In the genomic region with DNA sequence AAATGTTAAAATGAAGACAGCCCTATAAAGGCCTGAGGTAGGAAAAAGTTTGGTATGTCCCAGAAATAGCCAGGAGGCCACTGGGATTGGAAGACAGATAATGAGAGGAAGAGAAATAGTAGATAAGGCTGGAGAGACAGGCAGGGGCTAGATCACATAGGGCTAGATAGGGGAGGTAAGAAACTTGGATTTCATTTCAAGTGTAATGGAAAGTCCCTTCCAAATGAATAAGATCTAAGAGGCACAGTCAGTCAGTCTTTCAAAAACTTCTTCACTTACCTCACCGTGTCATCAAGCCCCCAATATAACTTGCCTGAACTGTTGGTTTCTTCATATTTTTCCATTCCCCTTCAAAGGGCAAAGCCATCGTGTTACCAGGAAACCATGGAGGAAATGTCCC, we compare ENCODE assay signal across 19 cellular contexts.
DNase-seq lines count a peak whose midpoint lies in the region; ATAC-seq and TF ChIP-seq lines count a peak whose summit lies in the region.
"Had no signal": no experiment of that assay in that cellular context is flagged by ENCODE, and none has a peak within 500 bp of the region (broad histone marks: within the 10 kb centered on the region; RNA-seq: fewer than 3 reads in every experiment).

No MANE protein-coding gene starts in this region.

- H3K27me3 ChIP-seq in breast epithelium (no peaks in the 10 kb centered on the region), HCT116 (ENCODE audit: insufficient read depth, low read length) (no peaks in the 10 kb centered on the region), PC-3 (ENCODE audit: low read length) (no peaks in the 10 kb centered on the region)

- ATAC-seq in HCT116 = no peak
- no peak for ATAC-seq in PC-3

- peaks cover 8% of the 10 kb centered on the region for H3F3A ChIP-seq in PC-3 (ENCODE audit: low read length, unreplicated experiment)

- H2AFZ ChIP-seq in HCT116 (ENCODE audit: low read depth, low read length, poor library complexity, severe bottlenecking) (peak overlapping the region; percentile 43), PC-3 (ENCODE audit: low read length) (no peak overlapping the region)

- H3K9me2 ChIP-seq in HCT116 (ENCODE audit: insufficient read depth) = no peaks in the 10 kb centered on the region
- no peaks in the 10 kb centered on the region for H3K9me2 ChIP-seq in PC-3 (replicated peaks; ENCODE audit: low read length)

- TF ChIP-seq CTCF in MCF 10A (IDR thresholded peaks at IDR 0.05; ENCODE audit: unreplicated experiment) = no peak
- no peak for TF ChIP-seq CTCF in breast epithelium (IDR thresholded peaks at IDR 0.05)
- TF ChIP-seq CTCF in HCT116 (IDR thresholded peaks at IDR 0.05 in 2 of 3, conservative IDR thresholded peaks at IDR 0.05 in 1 of 3; ENCODE audit: borderline replicate concordance in 1 of 3, insufficient read depth in 1 of 3, low read depth in 2 of 3, low read length in 2 of 3) = no peak
- no peak for TF ChIP-seq CTCF in PC-3 (conservative IDR thresholded peaks at IDR 0.05; ENCODE audit: low read depth, low read length)
- TF ChIP-seq CTCF in CD14-positive monocyte (IDR thresholded peaks at IDR 0.05) = no peak

- intact Hi-C loops in MCF 10A (cut with micrococcal nuclease) = loop anchor here (5.0 kb wide), 2 partner anchors 96 to 351 kb away; a partner anchor contains a TSS
- intact Hi-C loops in breast epithelium (cut with DNase I; ENCODE audit: low total_unique reads) = no loop called here
- intact Hi-C loops in HCT116 (cut with micrococcal nuclease) = no loop called here
- intact Hi-C loops in PC-3 (cut with micrococcal nuclease) = loop anchor here (5.0 kb wide), 2 partner anchors 106 to 351 kb away; a partner anchor contains a TSS
- intact Hi-C loops in CD14-positive monocyte (cut with micrococcal nuclease) = no loop called here

- BruUV-seq in MCF 10A (replicated peaks; lab: Mats Ljungman, UMichigan) = no TSS peak
- BruUV-seq in HCT116 (replicated peaks; lab: Mats Ljungman, UMichigan) = no TSS peak
- no TSS peak for BruUV-seq in PC-3 (replicated peaks; lab: Mats Ljungman, UMichigan)

- H3K36me3 ChIP-seq in breast epithelium (no peaks in the 10 kb centered on the region), HCT116 (ENCODE audit: control insufficient read depth in 1 of 2, insufficient read depth in 2 of 2, low read length in 2 of 2) (no peaks in the 10 kb centered on the region), PC-3 (ENCODE audit: low read depth, low read length) (no peaks in the 10 kb centered on the region; the same call in 1 of the 2 replicates)

- H3K9me3 ChIP-seq in breast epithelium (no peaks in the 10 kb centered on the region), HCT116 (ENCODE audit: control insufficient read depth in 1 of 2, insufficient read depth in 1 of 2, low read depth in 1 of 2, low read length in 2 of 2) (no peaks in the 10 kb centered on the region), PC-3 (ENCODE audit: low read length) (peaks cover 3% of the 10 kb centered on the region; the same call in 1 of the 2 replicates)

- no peaks in the 10 kb centered on the region for H3K4me1 ChIP-seq in breast epithelium
- H3K4me1 ChIP-seq in HCT116 (ENCODE audit: control insufficient read depth in 1 of 2, insufficient read depth in 2 of 2, low read length in 2 of 2) = peaks cover 15 to 30% of the 10 kb centered on the region in 2 experiments
- H3K4me1 ChIP-seq in PC-3 (ENCODE audit: insufficient read depth, low read length) = peaks cover 39% of the 10 kb centered on the region

- no peak for DNase-seq in MCF 10A (ENCODE audit: unreplicated experiment)
- no peak for DNase-seq in breast epithelium (ENCODE audit: low spot score in 2 of 2)
- no peak for DNase-seq in HCT116 (ENCODE audit: low read depth, low spot score)
- DNase-seq in PC-3 = no peak
- DNase-seq in activated CD4-positive, alpha-beta T cell treated with anti-CD3 and anti-CD28 coated beads, Interleukin-2, amount 50 U/mL, for 4 hours = no peak
- no peak for DNase-seq in NCI-H187 treated with DMSO at 0.1 percent for 48 hours (lab: John Stamatoyannopoulos, UW)
- no peak for DNase-seq in NCI-H2227 (lab: John Stamatoyannopoulos, UW; ENCODE audit: unreplicated experiment)
- no peak for DNase-seq in CD14-positive monocyte (ENCODE audit: low spot score)
- DNase-seq: COR-L47, Kasumi-1, NCI-H1105, NCI-H1694, NCI-H226, NCI-H524, NCI-H82, OCI-M1, SHP77 treated with DMSO at 0.1 percent for 48 hours, T-helper 1 cell had no signal

- H3K4me3 Mint-ChIP-seq in MCF 10A (ENCODE audit: unreplicated experiment) = no peak overlapping the region
- no peak overlapping the region for H3K4me3 Mint-ChIP-seq in CD14-positive monocyte

- TF ChIP-seq RAD21 in HCT116 (IDR thresholded peaks at IDR 0.05; ENCODE audit: low read depth) = no peak

- H3K4me3 ChIP-seq in breast epithelium (no peak overlapping the region), HCT116 (replicated peaks in 1 of 2; ENCODE audit: low read depth in 1 of 2, low read length in 2 of 2) (no peak overlapping the region), PC-3 (ENCODE audit: low read length) (no peak overlapping the region)

- H3K79me2 ChIP-seq in HCT116 (ENCODE audit: insufficient read depth, low read length) (no peaks in the 10 kb centered on the region), PC-3 (ENCODE audit: low read length) (no peaks in the 10 kb centered on the region)

- H3K27me3 Mint-ChIP-seq in MCF 10A (ENCODE audit: insufficient read depth, unreplicated experiment) (no peaks in the 10 kb centered on the region), CD14-positive monocyte (ENCODE audit: low read depth in 3 of 3) (peaks cover 0 to 4% (median 0%) of the 10 kb centered on the region in 3 donors)

- H3K4me2 ChIP-seq in HCT116 (ENCODE audit: low read length) (no peak overlapping the region), PC-3 (ENCODE audit: low read length) (no peak overlapping the region)

- RAD21 ChIA-PET in HCT116 (lab: Charles Lee; ENCODE audit: low non-redundant PET in 1 of 2, low total read pairs in 2 of 2, uncharacterized antibody in 2 of 2, unreplicated experiment in 2 of 2) = no interaction called here

- H3K9ac ChIP-seq in HCT116 (ENCODE audit: low read length) (no peak overlapping the region), PC-3 (ENCODE audit: low read length) (no peak overlapping the region)

- peaks cover 40% of the 10 kb centered on the region for H3K4me1 Mint-ChIP-seq in MCF 10A (ENCODE audit: insufficient read depth, unreplicated experiment)
- H3K4me1 Mint-ChIP-seq in CD14-positive monocyte = no peaks in the 10 kb centered on the region

- no peaks in the 10 kb centered on the region for H3K9me3 Mint-ChIP-seq in MCF 10A (ENCODE audit: unreplicated experiment)
- H3K9me3 Mint-ChIP-seq in CD14-positive monocyte = peaks cover 0 to 6% (median 2%) of the 10 kb centered on the region in 7 donors

- TF ChIP-seq POLR2A in breast epithelium (IDR thresholded peaks at IDR 0.05) = no peak
- no peak for TF ChIP-seq POLR2A in HCT116 (IDR thresholded peaks at IDR 0.05; ENCODE audit: borderline replicate concordance, extremely low read depth, insufficient read depth, insufficient read length)

- CTCF ChIA-PET in MCF 10A (lab: Yijun Ruan, JAX) = interaction anchor here (0.8 kb wide), 1 partner anchor 12 kb away, joined by 3 read pairs; no protein-coding TSS in a partner anchor
- CTCF ChIA-PET in HCT116 (lab: Charles Lee) = no interaction called here
- CTCF ChIA-PET in PC-3 (lab: Charles Lee) = interaction anchor here (0.6 kb wide), 1 partner anchor 35 kb away, joined by 4 read pairs; no protein-coding TSS in a partner anchor

- H3K27ac Mint-ChIP-seq in MCF 10A (ENCODE audit: low read depth, unreplicated experiment) (peak overlapping the region; percentile 96), CD14-positive monocyte (no peak overlapping the region)

- H4K20me1 ChIP-seq in HCT116 (ENCODE audit: insufficient read depth) (no peaks in the 10 kb centered on the region), PC-3 (ENCODE audit: low read length) (no peaks in the 10 kb centered on the region)

- POLR2A ChIA-PET in MCF 10A (lab: Yijun Ruan, JAX) = no interaction called here
- POLR2A ChIA-PET in HCT116 (lab: Charles Lee) = no interaction called here
- POLR2A ChIA-PET in PC-3 (lab: Charles Lee; ENCODE audit: unreplicated experiment) = no interaction called here

- H3K27ac ChIP-seq in breast epithelium = no peak overlapping the region
- no peak overlapping the region for H3K27ac ChIP-seq in HCT116 (ENCODE audit: low read depth, low read length)
- peak overlapping the region; percentile 98; the same call in 1 of the 2 replicates for H3K27ac ChIP-seq in PC-3 (ENCODE audit: low read length)
- H3K27ac ChIP-seq: 22Rv1 had no signal

- H3K36me3 Mint-ChIP-seq in MCF 10A (ENCODE audit: insufficient read depth, unreplicated experiment) (no peaks in the 10 kb centered on the region), CD14-positive monocyte (no peaks in the 10 kb centered on the region)

TF ChIP-seq in HCT116, 20 proteins besides CTCF, POLR2A, EP300 and RAD21:
- TF ChIP-seq POLR2AphosphoS5 (IDR thresholded peaks at IDR 0.05; ENCODE audit: low read depth, low read length) (no peak), ELF1 (IDR thresholded peaks at IDR 0.05; ENCODE audit: borderline replicate concordance, low read depth) (no peak), ZNF274 (IDR thresholded peaks at IDR 0.05; ENCODE audit: low read depth, low read length) (no peak), EZH2 (IDR thresholded peaks at IDR 0.05) (no peak), SRF (IDR thresholded peaks at IDR 0.05; ENCODE audit: low read depth) (no peak)
- TF ChIP-seq, protein P1, sequence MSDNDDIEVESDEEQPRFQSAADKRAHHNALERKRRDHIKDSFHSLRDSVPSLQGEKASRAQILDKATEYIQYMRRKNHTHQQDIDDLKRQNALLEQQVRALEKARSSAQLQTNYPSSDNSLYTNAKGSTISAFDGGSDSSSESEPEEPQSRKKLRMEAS (IDR thresholded peaks at IDR 0.05) = no peak

Comparison
In these comparisons a context has a peak if more than half of its experiments do, and no peak if none do; other contexts are left out.
1. intact Hi-C loops: an anchor here in MCF 10A (5.0 kb wide) and PC-3 (5.0 kb wide); none called in breast epithelium, HCT116 and CD14-positive monocyte.